In genomic region chr1:160579216-160579701, GRCh38 we compare ENCODE assay signal across 1 cellular context.
TF ChIP-seq lines count a peak whose summit lies in the region.

CD84 (minus strand) TSS chr1:160579496; CDS start chr1:160579437, 59 bp downstream.

TF ChIP-seq in GM12878, 131 proteins besides CTCF, POLR2A, EP300 and RAD21 (continued from another document):
- TF ChIP-seq PML (IDR thresholded peaks at IDR 0.05; ENCODE audit: low read length), result peak; percentile 46; the same call in 1 of the 2 replicates
- TF ChIP-seq EGR1 (IDR thresholded peaks at IDR 0.05; ENCODE audit: borderline replicate concordance in 1 of 2, low read depth in 2 of 2, low read length in 2 of 2), result no peak
- 0 out of 2 replicates have a peak, but pooled peaks have one; percentile 48 for TF ChIP-seq POLR2AphosphoS5 (IDR thresholded peaks at IDR 0.05; ENCODE audit: low read length)
- TF ChIP-seq TBL1XR1 (IDR thresholded peaks at IDR 0.05; ENCODE audit: low read depth, low read length), result no peak
- TF ChIP-seq MLLT1 (IDR thresholded peaks at IDR 0.05), result peak; percentile 58
- no peak for TF ChIP-seq TCF7 (IDR thresholded peaks at IDR 0.05; ENCODE audit: borderline replicate concordance)
- no peak for TF ChIP-seq KDM1A (IDR thresholded peaks at IDR 0.05; ENCODE audit: borderline replicate concordance)
- TF ChIP-seq RB1 (IDR thresholded peaks at IDR 0.05; ENCODE audit: borderline replicate concordance), result 0 out of 2 replicates have a peak, but pooled peaks have one; percentile 50
- TF ChIP-seq ATF7 (IDR thresholded peaks at IDR 0.05; ENCODE audit: low read depth), result no peak
- 0 out of 2 replicates have a peak, but pooled peaks have one; percentile 4 for TF ChIP-seq NFIC (IDR thresholded peaks at IDR 0.05; ENCODE audit: low read depth, low read length)
- TF ChIP-seq SREBF2 (IDR thresholded peaks at IDR 0.05; ENCODE audit: low read length), result no peak
- no peak for TF ChIP-seq SMARCA5 (IDR thresholded peaks at IDR 0.05)
- no peak for TF ChIP-seq PKNOX1 (IDR thresholded peaks at IDR 0.05)
- peak; percentile 79 for TF ChIP-seq DPF2 (IDR thresholded peaks at IDR 0.05)
- peak; percentile 14; the same call in 1 of the 2 replicates for TF ChIP-seq EED (IDR thresholded peaks at IDR 0.05; ENCODE audit: low read depth)
- TF ChIP-seq BCL11A (IDR thresholded peaks at IDR 0.05; ENCODE audit: low read depth, low read length), result no peak
- TF ChIP-seq, protein P1, sequence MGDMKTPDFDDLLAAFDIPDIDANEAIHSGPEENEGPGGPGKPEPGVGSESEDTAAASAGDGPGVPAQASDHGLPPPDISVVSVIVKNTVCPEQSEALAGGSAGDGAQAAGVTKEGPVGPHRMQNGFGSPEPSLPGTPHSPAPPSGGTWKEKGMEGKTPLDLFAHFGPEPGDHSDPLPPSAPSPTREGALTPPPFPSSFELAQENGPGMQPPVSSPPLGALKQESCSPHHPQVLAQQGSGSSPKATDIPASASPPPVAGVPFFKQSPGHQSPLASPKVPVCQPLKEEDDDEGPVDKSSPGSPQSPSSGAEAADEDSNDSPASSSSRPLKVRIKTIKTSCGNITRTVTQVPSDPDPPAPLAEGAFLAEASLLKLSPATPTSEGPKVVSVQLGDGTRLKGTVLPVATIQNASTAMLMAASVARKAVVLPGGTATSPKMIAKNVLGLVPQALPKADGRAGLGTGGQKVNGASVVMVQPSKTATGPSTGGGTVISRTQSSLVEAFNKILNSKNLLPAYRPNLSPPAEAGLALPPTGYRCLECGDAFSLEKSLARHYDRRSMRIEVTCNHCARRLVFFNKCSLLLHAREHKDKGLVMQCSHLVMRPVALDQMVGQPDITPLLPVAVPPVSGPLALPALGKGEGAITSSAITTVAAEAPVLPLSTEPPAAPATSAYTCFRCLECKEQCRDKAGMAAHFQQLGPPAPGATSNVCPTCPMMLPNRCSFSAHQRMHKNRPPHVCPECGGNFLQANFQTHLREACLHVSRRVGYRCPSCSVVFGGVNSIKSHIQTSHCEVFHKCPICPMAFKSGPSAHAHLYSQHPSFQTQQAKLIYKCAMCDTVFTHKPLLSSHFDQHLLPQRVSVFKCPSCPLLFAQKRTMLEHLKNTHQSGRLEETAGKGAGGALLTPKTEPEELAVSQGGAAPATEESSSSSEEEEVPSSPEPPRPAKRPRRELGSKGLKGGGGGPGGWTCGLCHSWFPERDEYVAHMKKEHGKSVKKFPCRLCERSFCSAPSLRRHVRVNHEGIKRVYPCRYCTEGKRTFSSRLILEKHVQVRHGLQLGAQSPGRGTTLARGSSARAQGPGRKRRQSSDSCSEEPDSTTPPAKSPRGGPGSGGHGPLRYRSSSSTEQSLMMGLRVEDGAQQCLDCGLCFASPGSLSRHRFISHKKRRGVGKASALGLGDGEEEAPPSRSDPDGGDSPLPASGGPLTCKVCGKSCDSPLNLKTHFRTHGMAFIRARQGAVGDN (IDR thresholded peaks at IDR 0.05), result no peak
- TF ChIP-seq SRF (IDR thresholded peaks at IDR 0.05; ENCODE audit: low read depth in 2 of 2, low read length in 2 of 2), result no peak
- TF ChIP-seq LARP7 (IDR thresholded peaks at IDR 0.05), result no peak
TF ChIP-seq in GM12878: peak in this region for 10.
